19 cellular contexts compared by ENCODE assay signal in the genomic region with DNA sequence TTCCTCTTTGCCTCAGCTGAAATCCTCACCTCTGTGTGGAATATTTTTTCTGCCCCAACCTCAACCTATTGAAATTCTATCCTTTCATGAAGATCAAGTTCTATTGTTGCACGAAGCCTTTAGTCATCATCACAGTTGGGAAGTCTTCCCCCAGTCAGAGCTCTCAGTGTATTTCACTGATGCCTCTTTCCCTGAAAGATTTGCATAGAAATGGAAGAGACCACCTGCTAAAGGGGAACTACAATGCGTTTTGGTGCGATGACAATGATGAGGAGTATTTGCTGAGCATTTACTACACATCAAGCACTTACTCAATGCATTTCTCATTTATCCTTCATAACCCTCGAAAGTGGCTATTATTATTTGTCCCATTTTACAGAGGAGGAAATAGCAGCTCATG.
DNase-seq lines count a peak whose midpoint lies in the region; ATAC-seq lines count a peak whose summit lies in the region.
"Had no signal": no experiment of that assay in that cellular context is flagged by ENCODE, and none has a peak within 500 bp of the region (broad histone marks: within the 10 kb centered on the region; RNA-seq: fewer than 3 reads in every experiment).

No MANE protein-coding gene starts in this region.

- no peak for ATAC-seq in HG02571 (IDR thresholded peaks at IDR 0.05; ENCODE audit: unreplicated experiment)

- peaks cover 43 to 59% of the 10 kb centered on the region in 2 donors for H3K36me3 Mint-ChIP-seq in CD4-positive, alpha-beta memory T cell

- peak overlapping the region; percentile 26 to 91 (median 84) for H3K4me3 Mint-ChIP-seq in CD4-positive, alpha-beta memory T cell

- in situ Hi-C loops in G401 (cut with HindIII; ENCODE audit: low sequenced_read_pairs), result no loop called here

- H3K4me3 ChIP-seq in CD4-positive, alpha-beta memory T cell (ENCODE audit: low read length in 2 of 2), result no peak overlapping the region
- H3K4me3 ChIP-seq: ascending aorta, sigmoid colon, transverse colon had no signal

- no peak overlapping the region for H3K27ac ChIP-seq in CD4-positive, alpha-beta memory T cell (ENCODE audit: low read depth, low read length)
- H3K27ac ChIP-seq: ascending aorta, parathyroid adenoma, sigmoid colon, transverse colon had no signal

- no peak for DNase-seq in CD4-positive, alpha-beta memory T cell
- peak; percentile 11 for DNase-seq in DMS53 treated with DMSO at 0.1 percent for 48 hours (lab: John Stamatoyannopoulos, UW; ENCODE audit: unreplicated experiment)
- peak; percentile 10 for DNase-seq in NCI-H526 treated with DMSO at 0.1 percent for 48 hours (lab: John Stamatoyannopoulos, UW)
- DNase-seq in iPS-NIHi7 (ENCODE audit: extremely low spot score), result peak; percentile 42
- no peak for DNase-seq in OCI-M1 (lab: John Stamatoyannopoulos, UW)
- no peak for DNase-seq in G401 (ENCODE audit: low spot score)
- DNase-seq: activated CD4-positive, alpha-beta T cell treated with anti-CD3 and anti-CD28 coated beads for 4 hours; activated CD8-positive, alpha-beta memory T cell treated with anti-CD3 and anti-CD28 coated beads, Interleukin-2, amount 50 U/mL, for 4 hours; activated gamma-delta T cell treated with Interleukin-2 at 50 U/mL for 16 hours; Calu3; islet precursor cell; NCI-H446 treated with DMSO at 0.1 percent for 48 hours; sigmoid colon; stimulated activated naive CD4-positive, alpha-beta T cell treated with Interleukin-2 at 50 U/mL for 16 hours; SW 1271; transverse colon had no signal

- intact Hi-C loops in CD4-positive, alpha-beta memory T cell (cut with micrococcal nuclease), result loop anchor here (5.0 kb wide), 1 partner anchor 196 kb away; no protein-coding TSS in a partner anchor

- H3K9me3 ChIP-seq in CD4-positive, alpha-beta memory T cell (ENCODE audit: control insufficient read depth in 1 of 2, low read length in 2 of 2), result no peaks in the 10 kb centered on the region
- H3K9me3 ChIP-seq: ascending aorta, sigmoid colon, transverse colon had no signal

- CTCF ChIA-PET in CD4-positive, alpha-beta memory T cell (lab: Charles Lee; ENCODE audit: partially characterized antibody), result interaction anchor here (0.7 to 1.2 kb wide), 2 partner anchors 15 to 163 kb away, joined by 3 to 4 read pairs; no protein-coding TSS in a partner anchor

- H3K27me3 ChIP-seq in CD4-positive, alpha-beta memory T cell (ENCODE audit: insufficient read depth, low read length), result no peaks in the 10 kb centered on the region
- H3K27me3 ChIP-seq: ascending aorta, sigmoid colon, transverse colon had no signal

- peak overlapping the region; percentile 14 to 83 (median 72) for H3K27ac Mint-ChIP-seq in CD4-positive, alpha-beta memory T cell

- H3K27me3 Mint-ChIP-seq in CD4-positive, alpha-beta memory T cell, result no peaks in the 10 kb centered on the region

- H3K36me3 ChIP-seq in CD4-positive, alpha-beta memory T cell (ENCODE audit: insufficient read depth, low read length), result no peaks in the 10 kb centered on the region
- H3K36me3 ChIP-seq: ascending aorta, sigmoid colon, transverse colon had no signal

- H3K4me1 Mint-ChIP-seq in CD4-positive, alpha-beta memory T cell, result peaks cover 69 to 90% (median 81%) of the 10 kb centered on the region in 4 donors

- no peaks in the 10 kb centered on the region for H3K9me3 Mint-ChIP-seq in CD4-positive, alpha-beta memory T cell

- H3K4me1 ChIP-seq in CD4-positive, alpha-beta memory T cell (ENCODE audit: insufficient read depth, low read length), result peaks cover 95% of the 10 kb centered on the region
- H3K4me1 ChIP-seq: ascending aorta, parathyroid adenoma, sigmoid colon had no signal

- POLR2A ChIA-PET in CD4-positive, alpha-beta memory T cell (lab: Charles Lee; ENCODE audit: partially characterized antibody), result interaction anchor here (1.0 to 7.7 kb wide), 6 partner anchors 11 to 333 kb away, joined by 3 to 108 read pairs (median 15); a partner anchor contains a TSS

Comparison
In these comparisons a context has a peak if more than half of its experiments do, and no peak if none do; other contexts are left out.
1. DNase-seq: peak in DMS53 treated with DMSO at 0.1 percent for 48 hours (single experiment), NCI-H526 treated with DMSO at 0.1 percent for 48 hours (single experiment) and iPS-NIHi7 (single experiment); none in CD4-positive, alpha-beta memory T cell (0 of 5), OCI-M1 (single experiment) and G401 (single experiment).